Comparison of ENCODE assay signal across 1 cellular context in genomic region chr5:67262202-67262601, GRCh38.
TF ChIP-seq lines count a peak whose summit lies in the region.

No MANE protein-coding gene starts in this region.

TF ChIP-seq in H1, 55 proteins besides CTCF, POLR2A, EP300 and RAD21:
- peak; percentile 18; the same call in 1 of the 2 replicates for TF ChIP-seq CEBPB (IDR thresholded peaks at IDR 0.05; ENCODE audit: low read depth, low read length)
- no peak for TF ChIP-seq TEAD4 (IDR thresholded peaks at IDR 0.05; ENCODE audit: low read depth, low read length)
